24 cellular contexts compared by ENCODE assay signal in the genomic region with DNA sequence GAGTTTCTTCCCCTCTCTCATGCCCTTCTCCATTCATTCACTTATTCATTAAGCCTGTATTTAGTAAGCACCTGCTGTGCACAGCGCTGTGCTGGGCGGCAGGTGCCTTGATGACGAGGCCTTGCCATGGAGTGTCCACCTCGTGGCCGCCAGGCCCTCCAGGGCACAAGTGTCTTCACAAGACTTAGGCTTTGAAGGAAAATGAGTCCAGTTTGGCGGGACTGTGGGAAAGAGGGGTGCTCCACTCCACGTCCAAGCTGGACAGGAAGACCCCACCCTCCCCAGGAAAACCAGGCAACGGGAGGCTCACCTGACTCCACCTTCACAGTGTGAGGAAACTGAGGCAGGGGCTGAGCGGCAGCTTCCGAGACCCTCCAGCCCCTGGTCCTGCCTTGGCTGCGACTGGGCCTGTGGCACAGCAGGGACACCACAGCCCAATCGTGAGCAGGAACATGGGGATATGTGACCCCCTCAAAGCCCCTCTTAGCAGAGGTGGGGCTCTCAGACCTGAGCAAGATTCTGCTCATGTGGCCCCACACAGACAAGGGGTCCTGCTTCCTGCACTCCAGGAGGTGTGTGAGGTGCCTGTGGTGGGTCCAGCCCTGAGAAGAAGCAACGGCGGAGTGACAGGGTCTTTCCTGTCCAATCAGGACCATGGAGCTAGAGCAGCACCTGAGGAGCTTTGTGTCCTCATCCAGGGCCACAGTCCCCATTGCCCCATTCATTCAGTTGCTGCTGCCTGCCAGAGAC.
"Had no signal": no experiment of that assay in that cellular context is flagged by ENCODE, and none has a peak within 500 bp of the region (broad histone marks: within the 10 kb centered on the region; RNA-seq: fewer than 3 reads in every experiment).

No MANE protein-coding gene starts in this region.

- H3K27ac Mint-ChIP-seq: activated naive CD8-positive, alpha-beta T cell; naive B cell; neural progenitor cell; WTC11 had no signal

- H3K27me3 ChIP-seq: cardiac muscle cell, heart right ventricle, neural progenitor cell, thyroid gland, upper lobe of right lung had no signal

- H3K9me3 ChIP-seq: lower lobe of right lung, spleen, thyroid gland, upper lobe of right lung had no signal

- H3K36me3 ChIP-seq: cardiac muscle cell, lower lobe of right lung, neural progenitor cell, thyroid gland, upper lobe of right lung had no signal

- H3K27me3 Mint-ChIP-seq: activated naive CD8-positive, alpha-beta T cell; naive B cell had no signal

- H3K4me3 ChIP-seq: cardiac muscle cell, heart right ventricle, lower lobe of right lung, neural progenitor cell, spleen, thyroid gland, upper lobe of right lung had no signal

- H3K4me2 ChIP-seq: neural progenitor cell had no signal

- H2AFZ ChIP-seq: neural progenitor cell had no signal

- H3K9ac ChIP-seq: neural progenitor cell had no signal

- H3K9me3 Mint-ChIP-seq: naive B cell had no signal

- DNase-seq: activated CD4-positive, alpha-beta T cell treated with anti-CD3 and anti-CD28 coated beads, Interleukin-2, amount 50 U/mL, for 4 hours; activated naive CD4-positive, alpha-beta T cell; amniotic stem cell; dermis blood vessel endothelial cell; effector CD8-positive, alpha-beta T cell; erythroblast; foreskin fibroblast; heart right ventricle; islet precursor cell; left colon; lower lobe of right lung; mesendoderm; naive B cell; retina; stimulated activated CD4-positive, alpha-beta T cell treated with anti-CD3 and anti-CD28 coated beads, Interleukin-4, amount 100 ng/mL, for 1 hour; stimulated activated naive CD4-positive, alpha-beta T cell; T-helper 9 cell; thyroid gland; upper lobe of right lung had no signal

- ATAC-seq: upper lobe of right lung had no signal

- H3K27ac ChIP-seq: cardiac muscle cell, heart right ventricle, lower lobe of right lung, neural progenitor cell, spleen, thyroid gland, upper lobe of right lung had no signal

- H3K4me3 Mint-ChIP-seq: activated naive CD8-positive, alpha-beta T cell; naive B cell; neural progenitor cell; WTC11 had no signal

- H3K4me1 ChIP-seq: lower lobe of right lung, neural progenitor cell, spleen, thyroid gland had no signal

- H3K4me1 Mint-ChIP-seq: naive B cell, WTC11 had no signal
